Comparison of ENCODE assay signal across 8 cellular contexts in the genomic region with DNA sequence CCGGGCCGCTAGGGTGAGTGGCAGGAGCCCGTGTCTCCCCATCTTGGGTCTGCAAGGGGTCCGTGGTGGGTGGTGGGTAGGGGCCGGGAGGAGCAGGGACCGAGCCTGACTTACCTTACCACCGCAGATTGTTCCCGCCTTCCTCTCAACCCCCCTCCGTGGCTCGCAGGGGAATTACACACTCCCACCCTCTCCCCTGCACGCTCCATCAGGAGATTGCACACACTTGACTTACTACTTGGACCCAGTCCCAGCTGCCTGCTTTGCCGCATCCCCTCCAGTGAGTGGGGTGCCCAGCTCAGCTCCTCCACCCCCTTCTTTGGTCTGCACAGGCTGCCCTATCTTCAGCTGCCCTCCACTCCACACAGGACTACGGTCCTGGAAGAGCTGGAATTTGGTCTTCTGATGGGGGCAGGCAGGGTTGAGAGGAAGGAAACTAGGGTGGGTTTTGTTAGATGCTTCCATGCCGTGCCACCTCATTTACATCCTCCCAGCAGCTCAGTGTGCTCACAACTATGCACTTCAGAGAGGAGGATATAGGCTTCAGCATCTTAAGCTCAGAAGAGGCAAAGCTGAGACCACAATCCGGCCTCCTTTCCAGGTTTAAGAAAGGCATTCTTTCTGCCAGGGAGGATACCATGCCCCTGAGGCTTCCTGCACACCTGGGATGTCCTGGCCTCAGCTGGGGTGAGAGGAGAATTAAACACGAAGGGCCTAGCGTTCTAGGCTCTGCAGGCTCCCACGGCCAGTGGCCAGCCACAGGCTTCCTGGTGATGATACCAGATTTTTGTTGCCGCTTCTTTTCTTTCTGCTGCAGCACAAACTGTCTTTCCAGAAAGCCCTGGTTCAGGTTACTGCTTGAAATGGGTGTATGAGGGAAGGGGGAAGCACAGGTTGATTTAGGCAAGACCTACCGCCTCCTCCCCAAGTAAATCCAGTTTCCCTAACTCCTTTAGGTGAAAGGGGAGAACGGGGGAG. TPM values are rescaled to one million over a fixed set of nuclear protein-coding genes. Genes with fewer than 3 reads are reported as not detected.
DNase-seq lines count a peak whose midpoint lies in the region; ATAC-seq, FAIRE-seq and TF ChIP-seq lines count a peak whose summit lies in the region.

No MANE protein-coding gene starts in this region.

- intact Hi-C loops in kidney (cut with DNase I) (no loop called here), thyroid gland (cut with DNase I) (no loop called here)

- FAIRE-seq in kidney (lab: Jason Lieb, UNC), result no peak

- H3K36me3 Mint-ChIP-seq in activated T-cell treated with anti-CD3 and anti-CD28 coated beads, Interleukin-2, amount 50 U/mL, for 4 hours (ENCODE audit: insufficient read depth), result no peaks in the 10 kb centered on the region

- TF ChIP-seq CTCF in kidney (IDR thresholded peaks at IDR 0.05; ENCODE audit: borderline replicate concordance, extremely low read depth, insufficient read depth) (no peak), thyroid gland (IDR thresholded peaks at IDR 0.05) (no peak)

- WGBS in thyroid gland, 2 donors, result 31 to 42% methylated on average over 17 to 19 of the region's 21 CpGs

- peaks cover 11 to 43% of the 10 kb centered on the region in 2 donors for H3K4me1 ChIP-seq in kidney (ENCODE audit: control insufficient read depth in 1 of 2, insufficient read depth in 1 of 2, low read depth in 1 of 2, low read length in 2 of 2)
- peaks cover 9 to 27% of the 10 kb centered on the region in 2 donors for H3K4me1 ChIP-seq in thyroid gland

- H3K9ac ChIP-seq in kidney (ENCODE audit: low read length in 2 of 2), result peak overlapping the region; percentile 9 to 71

- H3K36me3 ChIP-seq in kidney (ENCODE audit: control insufficient read depth in 1 of 2, insufficient read depth in 2 of 2, low read length in 2 of 2) (no peaks in the 10 kb centered on the region), thyroid gland (no peaks in the 10 kb centered on the region)

- H3K27me3 ChIP-seq in thyroid gland, result no peaks in the 10 kb centered on the region

- no peak for TF ChIP-seq POLR2A in thyroid gland (IDR thresholded peaks at IDR 0.05)

- DNase-seq in activated T-cell treated with anti-CD3 and anti-CD28 coated beads, Interleukin-2, amount 50 U/mL, for 1 hour, result peak; percentile 25
- DNase-seq in activated T-cell treated with anti-CD3 and anti-CD28 coated beads for 4 hours (no peak), kidney (no peak), thyroid gland (peak; percentile 32 to 55), COR-L47 (lab: John Stamatoyannopoulos, UW) (no peak)
- no peak for DNase-seq in activated T-cell treated with anti-CD3 and anti-CD28 coated beads, Interleukin-2, amount 50 U/mL, for 4 hours

- H3K9me3 Mint-ChIP-seq in activated T-cell treated with anti-CD3 and anti-CD28 coated beads, Interleukin-2, amount 50 U/mL, for 4 hours, result no peaks in the 10 kb centered on the region

- H3K27ac ChIP-seq in kidney (ENCODE audit: low read depth in 2 of 2, low read length in 2 of 2) (peak overlapping the region; percentile 78 to 81), thyroid gland (no peak overlapping the region)

- peak overlapping the region; percentile 72 for H3K4me3 Mint-ChIP-seq in activated T-cell treated with anti-CD3 and anti-CD28 coated beads, Interleukin-2, amount 50 U/mL, for 4 hours

- H3K27me3 Mint-ChIP-seq in activated T-cell treated with anti-CD3 and anti-CD28 coated beads, Interleukin-2, amount 50 U/mL, for 4 hours (ENCODE audit: low read depth), result peaks cover 3% of the 10 kb centered on the region

- peaks cover 45% of the 10 kb centered on the region for H3K4me1 Mint-ChIP-seq in activated T-cell treated with anti-CD3 and anti-CD28 coated beads, Interleukin-2, amount 50 U/mL, for 4 hours (ENCODE audit: low read depth)

- H3K9me3 ChIP-seq in kidney (ENCODE audit: control insufficient read depth in 1 of 2, low read length in 2 of 2) (no peaks in the 10 kb centered on the region), thyroid gland (no peaks in the 10 kb centered on the region)

- no peak for ATAC-seq in activated T-cell treated with anti-CD3 and anti-CD28 coated beads, Interleukin-2, amount 50 U/mL, for 4 hours
- ATAC-seq in HG02852 (IDR thresholded peaks at IDR 0.05; ENCODE audit: unreplicated experiment), result no peak
- ATAC-seq in HG03521 (IDR thresholded peaks at IDR 0.05; ENCODE audit: unreplicated experiment), result no peak

- H3K4me3 ChIP-seq in kidney (ENCODE audit: low read length in 2 of 2), result peak overlapping the region; percentile 27 to 56
- H3K4me3 ChIP-seq in thyroid gland (replicated peaks in 1 of 3), result peak overlapping the region in 1 of 3 donors; percentile 43

RNA-seq across cellular contexts. Expression of a gene that starts 2.3 kb away (rescaled TPM):
- total RNA-seq in activated T-cell treated with anti-CD3 and anti-CD28 coated beads, Interleukin-2, amount 50 U/mL, for 4 hours, result 1 to 10 TPM; 6.4 to 8.1 (median 7.9) TPM
- total RNA-seq in kidney (52.9 TPM), thyroid gland (10 to 100 TPM in 1 of 4 donors, 1 to 10 TPM in 3; 3.8 to 12.5 (median 4.6) TPM)
- 12.9 TPM for polyA plus RNA-seq in kidney (ENCODE audit: insufficient read depth, low read depth, low replicate concordance)

Comparison
In these comparisons a context has a peak if more than half of its experiments do, and no peak if none do; other contexts are left out.
1. DNase-seq: peak in activated T-cell treated with anti-CD3 and anti-CD28 coated beads, Interleukin-2, amount 50 U/mL, for 1 hour (single experiment) and thyroid gland (2 of 2); none in activated T-cell treated with anti-CD3 and anti-CD28 coated beads for 4 hours (single experiment), activated T-cell treated with anti-CD3 and anti-CD28 coated beads, Interleukin-2, amount 50 U/mL, for 4 hours (single experiment), kidney (single experiment) and COR-L47 (single experiment).
2. H3K27ac ChIP-seq: peak in kidney (2 of 2); none in thyroid gland (0 of 3).